ENCODE assay signal across 14 cellular contexts in the genomic region with DNA sequence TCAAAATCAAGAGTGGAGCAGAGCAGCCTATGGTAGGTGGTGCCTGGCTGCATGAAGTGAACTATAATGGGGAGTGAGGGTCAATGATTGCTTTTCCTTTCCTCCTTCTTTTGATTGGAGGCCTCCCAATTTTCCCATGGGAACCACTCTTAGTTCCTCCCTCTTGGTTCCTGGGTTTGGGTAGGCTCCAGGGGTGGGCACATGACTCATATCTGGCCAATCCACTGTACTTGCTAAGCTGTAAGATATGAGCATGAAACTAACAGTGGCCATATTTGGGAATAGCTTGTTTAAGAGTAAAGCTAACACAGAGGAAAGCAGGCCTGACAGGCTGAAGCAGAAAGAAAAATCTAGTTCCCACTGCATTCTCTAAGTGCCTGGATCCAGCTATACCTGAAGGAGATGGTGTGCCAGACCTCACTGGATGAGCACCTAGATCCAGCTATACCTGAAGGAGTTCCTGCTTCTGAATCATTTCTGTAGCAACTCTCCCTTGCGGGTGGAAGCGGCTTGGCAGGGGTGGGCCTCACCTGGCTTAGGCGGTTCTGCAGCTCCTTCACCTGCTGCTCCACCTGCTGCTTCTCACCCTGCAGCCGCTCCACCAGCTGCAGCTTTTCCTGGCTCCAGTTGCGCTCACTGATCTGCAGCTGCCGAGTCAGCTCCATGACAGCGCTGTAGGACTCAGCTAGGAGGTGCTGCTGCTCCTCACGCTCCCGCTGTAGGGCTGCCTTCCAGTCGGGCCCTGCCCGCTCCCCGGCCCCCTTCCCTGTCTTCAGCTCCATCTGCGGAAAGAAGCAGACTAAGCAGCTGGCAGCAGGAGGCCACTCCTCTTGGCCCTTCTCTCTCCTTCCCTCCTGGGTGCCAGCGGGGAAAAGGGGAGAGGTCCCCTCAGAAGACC. TPM values are rescaled to one million over a fixed set of nuclear protein-coding genes. Genes with fewer than 3 reads are reported as not detected.
DNase-seq lines count a peak whose midpoint lies in the region; ATAC-seq and TF ChIP-seq lines count a peak whose summit lies in the region.
"Had no signal": no experiment of that assay in that cellular context is flagged by ENCODE, and none has a peak within 500 bp of the region (broad histone marks: within the 10 kb centered on the region; RNA-seq: fewer than 3 reads in every experiment).

No MANE protein-coding gene starts in this region.

- H3K4me3 ChIP-seq in RWPE2 (ENCODE audit: severe bottlenecking), result no peak overlapping the region
- no peak overlapping the region for H3K4me3 ChIP-seq in epithelial cell of esophagus (ENCODE audit: low read length)
- H3K4me3 ChIP-seq: hepatocyte, lower lobe of right lung, suprapubic skin had no signal

- no peaks in the 10 kb centered on the region for H3K27me3 ChIP-seq in RWPE2 (ENCODE audit: insufficient read depth, poor library complexity, severe bottlenecking)
- H3K27me3 ChIP-seq: hepatocyte, suprapubic skin had no signal

- DNase-seq in GM04504 (ENCODE audit: low read depth), result peak; percentile 19
- DNase-seq in RWPE2 (ENCODE audit: low spot score), result no peak
- DNase-seq in epithelial cell of esophagus (ENCODE audit: low read depth), result peak; percentile 32
- peak; percentile 19 for DNase-seq in renal cortical epithelial cell (ENCODE audit: low read depth)
- DNase-seq in mesenteric fat pad (ENCODE audit: low spot score), result no peak
- no peak for DNase-seq in left cardiac atrium
- DNase-seq: activated naive CD4-positive, alpha-beta T cell treated with Interleukin-2 at 50 U/mL for 16 hours; lower lobe of right lung; NCI-H1436 had no signal

- H3K27ac ChIP-seq in RWPE2 (ENCODE audit: poor library complexity, severe bottlenecking), result no peak overlapping the region
- H3K27ac ChIP-seq: hepatocyte, lower lobe of right lung, parathyroid adenoma, suprapubic skin had no signal

- H3K36me3 ChIP-seq in RWPE2 (ENCODE audit: low read depth), result peaks cover 98% of the 10 kb centered on the region

- intact Hi-C loops in left cardiac atrium (cut with DNase I), result no loop called here

- ATAC-seq in RWPE2 (ENCODE audit: low read depth) (peak; percentile 59; the same call in 2 of the 3 replicates), left cardiac atrium (no peak), HG03378 (IDR thresholded peaks at IDR 0.05; ENCODE audit: unreplicated experiment) (no peak), HG02870 (IDR thresholded peaks at IDR 0.05; ENCODE audit: unreplicated experiment) (no peak)
- ATAC-seq: lower lobe of right lung had no signal

- no peaks in the 10 kb centered on the region for H3K4me1 ChIP-seq in RWPE2 (ENCODE audit: insufficient read depth, poor library complexity, severe bottlenecking)
- H3K4me1 ChIP-seq: lower lobe of right lung, parathyroid adenoma, suprapubic skin had no signal

- TF ChIP-seq CTCF in RWPE2 (IDR thresholded peaks at IDR 0.05; ENCODE audit: poor library complexity, severe bottlenecking) (no peak), epithelial cell of esophagus (IDR thresholded peaks at IDR 0.05; ENCODE audit: insufficient read depth, low read depth, low read length, missing control alignments) (no peak)

- H3K9me3 ChIP-seq in RWPE2 (ENCODE audit: severe bottlenecking), result no peaks in the 10 kb centered on the region
- H3K9me3 ChIP-seq: lower lobe of right lung, suprapubic skin had no signal

RNA-seq across cellular contexts. Expression of a gene that starts 29.0 kb away (rescaled TPM):
- total RNA-seq in renal cortical epithelial cell (8.1 and 19.1 TPM in 2 replicates), mesenteric fat pad (6.4 TPM), left cardiac atrium (1 to 10 TPM; 5.0 to 6.7 TPM)

RNA-seq across cellular contexts. Expression of a gene that starts 56.7 kb away (rescaled TPM):
- total RNA-seq in renal cortical epithelial cell (28.3 and 34.5 TPM in 2 replicates), mesenteric fat pad (18.6 TPM), left cardiac atrium (10 to 100 TPM; 25.8 to 32.7 TPM)

Comparison
In these comparisons a context has a peak if more than half of its experiments do, and no peak if none do; other contexts are left out.
1. DNase-seq: peak in GM04504 (single experiment), epithelial cell of esophagus (single experiment) and renal cortical epithelial cell (single experiment); none in RWPE2 (single experiment), mesenteric fat pad (single experiment) and left cardiac atrium (single experiment).